In genomic region chr17:27430882-27431491, GRCh38 we compare ENCODE assay signal across 8 cellular contexts. TPM values are rescaled to one million over a fixed set of nuclear protein-coding genes. Genes with fewer than 3 reads are reported as not detected.
DNase-seq lines count a peak whose midpoint lies in the region; ATAC-seq, FAIRE-seq and TF ChIP-seq lines count a peak whose summit lies in the region.

No MANE protein-coding gene starts in this region.

- no peak for TF ChIP-seq EP300 in ovary (IDR thresholded peaks at IDR 0.05)

- H3K9me1 ChIP-seq in endothelial cell of umbilical vein (replicated peaks; ENCODE audit: control insufficient read depth, extremely low read depth, insufficient read depth, low read length), result no peaks in the 10 kb centered on the region

- H3K27ac Mint-ChIP-seq in naive thymus-derived CD4-positive, alpha-beta T cell, result no peak overlapping the region

- dilution Hi-C loops in endothelial cell of umbilical vein (cut with MboI; ENCODE audit: extremely low pct_ligation_motif_present, low sequenced_read_pairs), result loop anchor here (25.0 kb wide), 1 partner anchor 131 kb away; no protein-coding TSS in a partner anchor

- H3K27me3 ChIP-seq in endothelial cell of umbilical vein (ENCODE audit: control insufficient read depth in 2 of 2, insufficient read depth in 2 of 2, low read length in 2 of 2) (no peaks in the 10 kb centered on the region), ovary (no peaks in the 10 kb centered on the region)
- H3K27me3 ChIP-seq in naive thymus-derived CD4-positive, alpha-beta T cell (ENCODE audit: control insufficient read depth in 2 of 2, insufficient read depth in 2 of 2, low read length in 2 of 2), result no peaks in the 10 kb centered on the region

- no peaks in the 10 kb centered on the region for H3K36me3 ChIP-seq in endothelial cell of umbilical vein (ENCODE audit: control insufficient read depth in 2 of 2, extremely low read depth in 1 of 2, insufficient read depth in 2 of 2, low read length in 2 of 2)
- no peaks in the 10 kb centered on the region for H3K36me3 ChIP-seq in naive thymus-derived CD4-positive, alpha-beta T cell (ENCODE audit: control insufficient read depth in 2 of 3, insufficient read depth in 3 of 3, low read length in 3 of 3)
- no peaks in the 10 kb centered on the region for H3K36me3 ChIP-seq in ovary

- BruUV-seq in endothelial cell of umbilical vein (replicated peaks; lab: Mats Ljungman, UMichigan), result no TSS peak

- no peaks in the 10 kb centered on the region for H3K4me1 Mint-ChIP-seq in naive thymus-derived CD4-positive, alpha-beta T cell

- H3K4me2 ChIP-seq in endothelial cell of umbilical vein (ENCODE audit: insufficient read depth, low read length), result no peak overlapping the region

- no peaks in the 10 kb centered on the region for H3K79me2 ChIP-seq in endothelial cell of umbilical vein (ENCODE audit: control insufficient read depth, insufficient read depth, low read length)

- peak; percentile 91 for FAIRE-seq in endothelial cell of umbilical vein (lab: Jason Lieb, UNC)

- TF ChIP-seq CTCF in GM12865 (IDR thresholded peaks at IDR 0.05; ENCODE audit: insufficient read depth, low read depth, low read length, missing control alignments), result peak; percentile 48
- peak; percentile 82 to 93 for TF ChIP-seq CTCF in endothelial cell of umbilical vein (IDR thresholded peaks at IDR 0.05; ENCODE audit: extremely low read depth in 1 of 2, insufficient read depth in 1 of 2, low read depth in 1 of 2, low read length in 2 of 2)
- peak in 1 of 3 donors; percentile 17 for TF ChIP-seq CTCF in ovary (IDR thresholded peaks at IDR 0.05)

- no peak overlapping the region for H3K4me3 ChIP-seq in GM12865 (ENCODE audit: low read depth, low read length)
- H3K4me3 ChIP-seq in endothelial cell of umbilical vein (replicated peaks in 1 of 3; ENCODE audit: insufficient read depth in 1 of 3, low read depth in 1 of 3, low read length in 3 of 3), result no peak overlapping the region
- H3K4me3 ChIP-seq in naive thymus-derived CD4-positive, alpha-beta T cell (ENCODE audit: low read length), result no peak overlapping the region
- H3K4me3 ChIP-seq in ovary, result no peak overlapping the region

- H2AFZ ChIP-seq in endothelial cell of umbilical vein (ENCODE audit: low read depth, low read length), result no peak overlapping the region

- TF ChIP-seq POLR2A in endothelial cell of umbilical vein (IDR thresholded peaks at IDR 0.05; ENCODE audit: low read depth, low read length) (no peak), ovary (IDR thresholded peaks at IDR 0.05) (no peak)

- no peaks in the 10 kb centered on the region for H3K4me1 ChIP-seq in endothelial cell of umbilical vein (ENCODE audit: control insufficient read depth, extremely low read depth, insufficient read depth, low read length)
- H3K4me1 ChIP-seq in naive thymus-derived CD4-positive, alpha-beta T cell (ENCODE audit: control insufficient read depth in 2 of 2, insufficient read depth in 2 of 2, low read length in 2 of 2), result no peaks in the 10 kb centered on the region
- H3K4me1 ChIP-seq in ovary (ENCODE audit: insufficient read depth), result no peaks in the 10 kb centered on the region

- 58 to 71% (median 66%) methylated on average over 10 of the region's 10 CpGs for WGBS in ovary, 3 donors

- intact Hi-C loops in endothelial cell of umbilical vein (cut with micrococcal nuclease) (loop anchor here (1.0 kb wide), 5 partner anchors 47 to 195 kb away; no protein-coding TSS in a partner anchor), ovary (cut with DNase I) (loop anchor here in 1 of 4 donors (5.0 to 10.0 kb wide), 2 partner anchors 64 kb away; no protein-coding TSS in a partner anchor)
- intact Hi-C loops in naive thymus-derived CD4-positive, alpha-beta T cell (cut with micrococcal nuclease), result no loop called here

- CTCF ChIA-PET in endothelial cell of umbilical vein (lab: Charles Lee), result interaction anchor here (0.7 to 3.1 kb wide), 14 partner anchors 8 to 194 kb away, joined by 3 to 26 read pairs (median 7); no protein-coding TSS in a partner anchor
- CTCF ChIA-PET in naive thymus-derived CD4-positive, alpha-beta T cell (lab: Charles Lee), result no interaction called here

- ATAC-seq in naive thymus-derived CD4-positive, alpha-beta T cell, result peak; percentile 52
- ATAC-seq in GM18498 (IDR thresholded peaks at IDR 0.05; ENCODE audit: unreplicated experiment) (no peak), HG02763 (IDR thresholded peaks at IDR 0.05; ENCODE audit: unreplicated experiment) (no peak), GM19351 (IDR thresholded peaks at IDR 0.05; ENCODE audit: unreplicated experiment) (no peak)

- POLR2A ChIA-PET in endothelial cell of umbilical vein (lab: Charles Lee), result no interaction called here
- POLR2A ChIA-PET in naive thymus-derived CD4-positive, alpha-beta T cell (lab: Charles Lee), result no interaction called here

- peaks cover 0 to 3% (median 0%) of the 10 kb centered on the region in 5 donors for H3K27me3 Mint-ChIP-seq in naive thymus-derived CD4-positive, alpha-beta T cell

- H4K20me1 ChIP-seq in endothelial cell of umbilical vein (replicated peaks; ENCODE audit: control insufficient read depth, extremely low read depth, insufficient read depth, low read length), result no peaks in the 10 kb centered on the region

- H3K4me3 Mint-ChIP-seq in naive thymus-derived CD4-positive, alpha-beta T cell, result no peak overlapping the region

- no peak overlapping the region for H3K27ac ChIP-seq in endothelial cell of umbilical vein (ENCODE audit: insufficient read depth, low read depth, low read length)
- no peak overlapping the region for H3K27ac ChIP-seq in naive thymus-derived CD4-positive, alpha-beta T cell (ENCODE audit: low read depth, low read length)
- no peak overlapping the region for H3K27ac ChIP-seq in ovary

- DNase-seq in GM12865 (ENCODE audit: low read depth) (peak; percentile 25), NCI-H460 (ENCODE audit: extremely low read depth, low read depth) (peak; percentile 49), endothelial cell of umbilical vein (ENCODE audit: low read depth, low spot score) (peak; percentile 74), ovary (no peak)
- DNase-seq in naive thymus-derived CD4-positive, alpha-beta T cell, result no peak

- H3K9ac ChIP-seq in endothelial cell of umbilical vein (replicated peaks; ENCODE audit: extremely low read depth, insufficient read depth, low read length), result no peak overlapping the region

- H3K9me3 Mint-ChIP-seq in naive thymus-derived CD4-positive, alpha-beta T cell, result peaks cover 0 to 3% (median 0%) of the 10 kb centered on the region in 11 donors

- H3K36me3 Mint-ChIP-seq in naive thymus-derived CD4-positive, alpha-beta T cell, result no peaks in the 10 kb centered on the region

- H3K9me3 ChIP-seq in endothelial cell of umbilical vein (replicated peaks; ENCODE audit: control insufficient read depth, insufficient read depth, low read length) (no peaks in the 10 kb centered on the region), ovary (no peaks in the 10 kb centered on the region)
- H3K9me3 ChIP-seq in naive thymus-derived CD4-positive, alpha-beta T cell (ENCODE audit: control insufficient read depth in 2 of 3, low read length in 3 of 3), result no peaks in the 10 kb centered on the region

TF ChIP-seq in endothelial cell of umbilical vein, 7 proteins besides CTCF, POLR2A, EP300 and RAD21:
- no peak for TF ChIP-seq MAX (IDR thresholded peaks at IDR 0.05; ENCODE audit: insufficient read depth, insufficient read length)
- no peak for TF ChIP-seq FOS (IDR thresholded peaks at IDR 0.05; ENCODE audit: borderline replicate concordance, insufficient read depth, low read length)
- TF ChIP-seq MYC (IDR thresholded peaks at IDR 0.05; ENCODE audit: low read depth, low read length), result no peak
- TF ChIP-seq POLR2AphosphoS5 (IDR thresholded peaks at IDR 0.05; ENCODE audit: insufficient read depth, low read depth, low read length), result no peak
- TF ChIP-seq EZH2 (IDR thresholded peaks at IDR 0.05; ENCODE audit: borderline replicate concordance, low read depth, low read length, severe bottlenecking), result no peak
- TF ChIP-seq GATA2 (IDR thresholded peaks at IDR 0.05; ENCODE audit: insufficient read depth, insufficient read length, low read depth, low read length), result no peak
- TF ChIP-seq JUN (IDR thresholded peaks at IDR 0.05; ENCODE audit: borderline replicate concordance, insufficient read depth, insufficient read length, low read depth), result no peak

RNA-seq across cellular contexts. Expression of gene KSR1, which starts 25.3 kb away (rescaled TPM):
- total RNA-seq in NCI-H460 (2014; rRNA removed; shearing (Covaris generic)), result 8.3 and 11.7 TPM in 2 replicates
- 7.3 and 16.6 TPM in 2 replicates for polyA plus RNA-seq in NCI-H460 (2014; cell fraction: nucleus; rRNA removed)
- total RNA-seq in endothelial cell of umbilical vein (55.6 and 80.2 TPM in 2 replicates), ovary (10 to 100 TPM; 29.2 to 84.8 (median 39.5) TPM)
- polyA plus RNA-seq in endothelial cell of umbilical vein (31.5 and 35.4 TPM in 2 replicates), ovary (10 to 100 TPM; 27.7 to 56.9 TPM)
- polyA plus RNA-seq in endothelial cell of umbilical vein (2011; cell fraction: cytosol; rRNA removed), result 27.3 and 30.1 TPM in 2 replicates
- 186 and 212 TPM in 2 replicates for polyA plus RNA-seq in endothelial cell of umbilical vein (2011; cell fraction: nucleus; rRNA removed)
- 53.9 and 70.0 TPM in 2 replicates for polyA plus RNA-seq in endothelial cell of umbilical vein (2012)
- 78.7 and 82.4 TPM in 2 replicates for polyA minus RNA-seq in endothelial cell of umbilical vein
- 11.1 TPM for polyA minus RNA-seq in endothelial cell of umbilical vein (2011; cell fraction: cytosol; rRNA and poly(A)+ RNA removed)
- 102 and 106 TPM in 2 replicates for polyA minus RNA-seq in endothelial cell of umbilical vein (2011; cell fraction: nucleus; rRNA and poly(A)+ RNA removed)
- 10 to 100 TPM; 22.5 to 96.4 (median 27.8) TPM for total RNA-seq in naive thymus-derived CD4-positive, alpha-beta T cell
- 1 to 10 TPM in 1 of 2 donors, under 1 TPM in 1; 0.52 to 1.8 TPM for polyA plus RNA-seq in naive thymus-derived CD4-positive, alpha-beta T cell

Comparison
In these comparisons a context has a peak if more than half of its experiments do, and no peak if none do; other contexts are left out.
1. DNase-seq: peak in GM12865 (single experiment), NCI-H460 (single experiment) and endothelial cell of umbilical vein (single experiment); none in naive thymus-derived CD4-positive, alpha-beta T cell (0 of 9) and ovary (0 of 5).